18 cellular contexts compared by ENCODE assay signal in genomic region chrX:152507168-152507567, GRCh38. TPM values are rescaled to one million over a fixed set of nuclear protein-coding genes. Genes with fewer than 3 reads are reported as not detected.
"Had no signal": no experiment of that assay in that cellular context is flagged by ENCODE, and none has a peak within 500 bp of the region (broad histone marks: within the 10 kb centered on the region; RNA-seq: fewer than 3 reads in every experiment).

No MANE protein-coding gene starts in this region.

RNA-seq across cellular contexts. Expression of gene GABRA3, which starts 56.1 kb away (rescaled TPM):
- total RNA-seq: activated naive CD4-positive, alpha-beta T cell treated with anti-CD3 and anti-CD28 coated beads for 36 hours; activated naive CD4-positive, alpha-beta T cell treated with anti-CD3 and anti-CD28 coated beads, Interleukin-2, amount 50 U/mL, for 72 hours; activated naive CD8-positive, alpha-beta T cell treated with anti-CD3 and anti-CD28 coated beads for 36 hours; activated naive CD8-positive, alpha-beta T cell treated with anti-CD3 and anti-CD28 coated beads, Interleukin-2, amount 10 ng/mL, durations not matched to agents 7 days and 5 days; activated T-cell treated with anti-CD3 and anti-CD28 coated beads, Interleukin-2, amount 50 U/mL, for 4 hours; activated T-helper 1 cell treated with anti-CD3 and anti-CD28 coated beads, Interleukin-12 subunit alpha, Interleukin-12 subunit beta, Interleukin-2, Interleukin-4 antibody, amounts not matched to agents 30 ng/mL and 10 ng/mL and 1 ng/mL, durations not matched to agents 14 hours and 24 hours and 36 hours; activated T-helper 17 cell treated with anti-CD3 and anti-CD28 coated beads, Interleukin-2, amount 50 U/mL, for 72 hours; activated T-helper 2 cell treated with anti-CD3 and anti-CD28 coated beads, Interferon-gamma antibody, Interleukin-2, Interleukin-4, amounts not matched to agents 10 μg/mL and 5 μg/mL and 100 μg/mL, durations not matched to agents 14 hours and 24 hours and 36 hours; adrenal gland; aorta; ascending aorta; body of pancreas; breast epithelium; bronchial epithelial cell; cardiac muscle cell; cardiac septum; chondrocyte had no signal
- polyA plus RNA-seq: adipose tissue, adrenal gland, aorta, cardiac muscle cell had no signal
